ENCODE assay signal across 8 cellular contexts in the genomic region with DNA sequence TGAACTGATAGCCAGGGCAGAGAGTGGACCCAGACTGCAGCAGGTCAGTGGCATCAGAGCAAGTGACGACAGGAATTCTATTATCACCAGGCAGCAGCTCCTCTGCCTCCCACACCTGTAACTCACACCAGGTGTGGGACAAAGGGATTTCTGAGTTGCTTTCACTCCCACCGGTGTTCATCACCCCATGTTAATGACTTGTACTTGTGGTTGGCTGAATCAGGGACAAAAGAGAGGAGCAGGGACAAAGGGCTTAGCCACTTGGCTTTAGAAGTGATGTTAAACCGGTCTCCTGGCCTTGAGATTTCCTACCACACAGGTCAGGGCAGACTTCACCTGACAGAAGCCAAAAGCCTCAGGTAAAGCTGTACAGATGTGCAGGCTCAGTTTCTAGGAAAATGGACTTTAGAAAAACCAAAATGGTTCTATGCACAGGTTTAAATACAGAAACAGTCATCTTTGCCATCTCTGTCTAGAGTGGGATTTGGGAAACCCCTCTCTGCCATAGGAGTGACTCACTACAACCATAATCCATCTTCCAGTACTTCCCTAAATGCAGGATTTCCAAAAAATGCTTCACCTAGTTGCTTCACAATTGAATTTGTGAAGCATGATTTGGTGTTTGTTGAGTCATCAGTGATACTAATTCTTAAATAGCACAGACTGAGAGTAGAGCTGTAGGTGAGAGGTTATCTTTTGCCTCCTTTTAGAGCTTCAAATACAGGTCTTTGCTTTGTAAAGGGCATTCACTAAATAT.
DNase-seq lines count a peak whose midpoint lies in the region; ATAC-seq and TF ChIP-seq lines count a peak whose summit lies in the region.

No MANE protein-coding gene starts in this region.

- H2AFZ ChIP-seq in GM23338 = no peak overlapping the region

- H3K36me3 ChIP-seq in BLaER1 (peaks cover 36% of the 10 kb centered on the region), GM23338 (ENCODE audit: insufficient read depth) (no peaks in the 10 kb centered on the region), lung (ENCODE audit: control insufficient read depth in 2 of 2, insufficient read depth in 2 of 2, low read length in 2 of 2) (peaks cover 0 to 2% of the 10 kb centered on the region in 2 donors)

- no peaks in the 10 kb centered on the region for H3K27me3 Mint-ChIP-seq in GM23338 (ENCODE audit: insufficient read depth, low read depth, poor library complexity)
- H3K27me3 Mint-ChIP-seq in activated T-helper 17 cell treated with anti-CD3 and anti-CD28 coated beads, Interleukin-2, amount 50 U/mL, for 72 hours = no peaks in the 10 kb centered on the region

- H3K4me3 ChIP-seq in BLaER1 (no peak overlapping the region), GM23338 (no peak overlapping the region), lung (no peak overlapping the region)

- no peak for DNase-seq in GM23338 (ENCODE audit: low spot score)
- no peak for DNase-seq in lung (ENCODE audit: low spot score)
- no peak for DNase-seq in UCSD-AML1 (lab: John Stamatoyannopoulos, UW; ENCODE audit: unreplicated experiment)
- DNase-seq in hippocampal formation (lab: John Stamatoyannopoulos, UW) = no peak
- no peak for DNase-seq in NCI-H526 treated with DMSO at 0.1 percent for 48 hours (lab: John Stamatoyannopoulos, UW)
- no peak for DNase-seq in DMS 273 treated with DMSO at 0.1 percent for 48 hours (lab: John Stamatoyannopoulos, UW)

- ATAC-seq in GM23338 (peak; percentile 54), lung (ENCODE audit: insufficient read depth, low FRiP score) (no peak)
- peak; percentile 31 for ATAC-seq in activated T-helper 17 cell treated with anti-CD3 and anti-CD28 coated beads, Interleukin-2, amount 50 U/mL, for 72 hours (replicated peaks)

- H3K9me2 ChIP-seq in GM23338 (ENCODE audit: insufficient read depth) = no peaks in the 10 kb centered on the region

- peaks cover 60% of the 10 kb centered on the region for H3K4me1 ChIP-seq in BLaER1
- no peaks in the 10 kb centered on the region for H3K4me1 ChIP-seq in GM23338 (ENCODE audit: insufficient read depth)
- peaks cover 22 to 25% of the 10 kb centered on the region in 2 donors for H3K4me1 ChIP-seq in lung (ENCODE audit: control insufficient read depth in 2 of 2, insufficient read depth in 2 of 2, low read length in 2 of 2)

- H3K9ac ChIP-seq in BLaER1 = 0 out of 2 replicates have a peak overlapping the region, but pooled peaks have one; percentile 6

- no peaks in the 10 kb centered on the region for H3K36me3 Mint-ChIP-seq in GM23338 (ENCODE audit: low read depth)
- peaks cover 44% of the 10 kb centered on the region for H3K36me3 Mint-ChIP-seq in activated T-helper 17 cell treated with anti-CD3 and anti-CD28 coated beads, Interleukin-2, amount 50 U/mL, for 72 hours (ENCODE audit: low read depth)

- no peaks in the 10 kb centered on the region for H3K9me3 Mint-ChIP-seq in GM23338
- H3K9me3 Mint-ChIP-seq in activated T-helper 17 cell treated with anti-CD3 and anti-CD28 coated beads, Interleukin-2, amount 50 U/mL, for 72 hours = no peaks in the 10 kb centered on the region

- H3K4me3 Mint-ChIP-seq in GM23338 = no peak overlapping the region
- H3K4me3 Mint-ChIP-seq in activated T-helper 17 cell treated with anti-CD3 and anti-CD28 coated beads, Interleukin-2, amount 50 U/mL, for 72 hours = peak overlapping the region; percentile 95

- WGBS in lung, 2 donors = 90 to 94% methylated on average over 3 of the region's 3 CpGs

- H3K27ac ChIP-seq in BLaER1 = peak overlapping the region; percentile 96
- H3K27ac ChIP-seq in GM23338 (ENCODE audit: low read depth) = no peak overlapping the region
- peak overlapping the region; percentile 9 to 71 for H3K27ac ChIP-seq in lung (ENCODE audit: low read depth in 1 of 2, low read length in 1 of 2)

- H3K4me1 Mint-ChIP-seq in GM23338 = peaks cover 20% of the 10 kb centered on the region; the same call in 2 of the 3 replicates
- peaks cover 45% of the 10 kb centered on the region for H3K4me1 Mint-ChIP-seq in activated T-helper 17 cell treated with anti-CD3 and anti-CD28 coated beads, Interleukin-2, amount 50 U/mL, for 72 hours

- peak overlapping the region; percentile 80 for H3K4me2 ChIP-seq in BLaER1
- H3K4me2 ChIP-seq in GM23338 = no peak overlapping the region

- H3F3A ChIP-seq in GM23338 (replicated peaks; ENCODE audit: low read depth) = no peaks in the 10 kb centered on the region

- H3K27me3 ChIP-seq in BLaER1 (no peaks in the 10 kb centered on the region), GM23338 (ENCODE audit: insufficient read depth) (no peaks in the 10 kb centered on the region), lung (ENCODE audit: control insufficient read depth, insufficient read depth) (no peaks in the 10 kb centered on the region)

- 0 out of 2 replicates have a peak overlapping the region, but pooled peaks have one; percentile 6 for H3K27ac Mint-ChIP-seq in GM23338
- peak overlapping the region; percentile 96 for H3K27ac Mint-ChIP-seq in activated T-helper 17 cell treated with anti-CD3 and anti-CD28 coated beads, Interleukin-2, amount 50 U/mL, for 72 hours

- no peaks in the 10 kb centered on the region for H3K9me3 ChIP-seq in BLaER1
- no peaks in the 10 kb centered on the region for H3K9me3 ChIP-seq in lung (ENCODE audit: control insufficient read depth in 2 of 2, insufficient read depth in 1 of 2, low read length in 1 of 2)

- no peak for TF ChIP-seq CTCF in GM23338 (conservative IDR thresholded peaks at IDR 0.05; ENCODE audit: low read depth in 2 of 2)
- TF ChIP-seq CTCF in lung (IDR thresholded peaks at IDR 0.05; ENCODE audit: control extremely low read depth, extremely low read depth) = no peak

- H4K20me1 ChIP-seq in BLaER1 (no peaks in the 10 kb centered on the region), GM23338 (replicated peaks; ENCODE audit: insufficient read depth) (no peaks in the 10 kb centered on the region)

- no peaks in the 10 kb centered on the region for H3K79me2 ChIP-seq in GM23338 (replicated peaks; ENCODE audit: insufficient read depth)

TF ChIP-seq in GM23338, 12 proteins besides CTCF, POLR2A, EP300 and RAD21 (continues in another document):
- TF ChIP-seq EZH2phosphoT487 (IDR thresholded peaks at IDR 0.05; ENCODE audit: unreplicated experiment) = no peak
- no peak for TF ChIP-seq ZNF331 (CRISPR knock-in tag; IDR thresholded peaks at IDR 0.05; ENCODE audit: low read depth)
- TF ChIP-seq, protein P1, sequence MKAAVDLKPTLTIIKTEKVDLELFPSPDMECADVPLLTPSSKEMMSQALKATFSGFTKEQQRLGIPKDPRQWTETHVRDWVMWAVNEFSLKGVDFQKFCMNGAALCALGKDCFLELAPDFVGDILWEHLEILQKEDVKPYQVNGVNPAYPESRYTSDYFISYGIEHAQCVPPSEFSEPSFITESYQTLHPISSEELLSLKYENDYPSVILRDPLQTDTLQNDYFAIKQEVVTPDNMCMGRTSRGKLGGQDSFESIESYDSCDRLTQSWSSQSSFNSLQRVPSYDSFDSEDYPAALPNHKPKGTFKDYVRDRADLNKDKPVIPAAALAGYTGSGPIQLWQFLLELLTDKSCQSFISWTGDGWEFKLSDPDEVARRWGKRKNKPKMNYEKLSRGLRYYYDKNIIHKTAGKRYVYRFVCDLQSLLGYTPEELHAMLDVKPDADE (IDR thresholded peaks at IDR 0.05) = no peak
- no peak for TF ChIP-seq NANOG (IDR thresholded peaks at IDR 0.05; ENCODE audit: borderline replicate concordance)
- no peak for TF ChIP-seq ZNF114 (CRISPR knock-in tag; IDR thresholded peaks at IDR 0.05)
- TF ChIP-seq POLR2AphosphoS5 (IDR thresholded peaks at IDR 0.05; ENCODE audit: low read depth) = no peak
- TF ChIP-seq CREB1 (CRISPR knock-in tag; IDR thresholded peaks at IDR 0.05; ENCODE audit: low read depth) = no peak
